In genomic region chr10:133603434-133603833, GRCh38 we compare ENCODE assay signal across 16 cellular contexts. TPM values are rescaled to one million over a fixed set of nuclear protein-coding genes. Genes with fewer than 3 reads are reported as not detected.
"Had no signal": no experiment of that assay in that cellular context is flagged by ENCODE, and none has a peak within 500 bp of the region (broad histone marks: within the 10 kb centered on the region; RNA-seq: fewer than 3 reads in every experiment).

No MANE protein-coding gene starts in this region.

RNA-seq across cellular contexts. Expression of gene FRG2B, which starts 23.2 kb away (rescaled TPM):
- total RNA-seq: stomach, subcutaneous adipose tissue, suprapubic skin, temporal lobe, testis, thoracic aorta, thyroid gland, tibial nerve, transverse colon, upper lobe of left lung, upper lobe of right lung, ureter, urinary bladder, uterus, vagina had no signal
- polyA plus RNA-seq: stomach, thymus, urinary bladder had no signal

RNA-seq across cellular contexts. Expression of gene SYCE1, which starts 38.1 kb away (rescaled TPM):
- total RNA-seq: stomach, urinary bladder, vagina had no signal
- polyA plus RNA-seq: urinary bladder had no signal
